Comparison of ENCODE assay signal across 8 cellular contexts in genomic region chr17:21252875-21253645, GRCh38. TPM values are rescaled to one million over a fixed set of nuclear protein-coding genes. Genes with fewer than 3 reads are reported as not detected.
A peak's percentile ranks its signal among the peaks of the same experiment; 100 is the strongest.
DNase-seq lines count a peak whose midpoint lies in the region; ATAC-seq, FAIRE-seq and TF ChIP-seq lines count a peak whose summit lies in the region.

TSS of gene NATD1 (minus strand) at chr17:21253410. CDS start at chr17:21253264, 146 bp downstream.

- no peaks in the 10 kb centered on the region for H3K27me3 Mint-ChIP-seq in central memory CD8-positive, alpha-beta T cell

- peak; percentile 47 for DNase-seq in NCI-H2196 (lab: John Stamatoyannopoulos, UW; ENCODE audit: unreplicated experiment)
- peak; percentile 60 for DNase-seq in activated CD4-positive, CD25-positive, alpha-beta regulatory T cell treated with anti-CD3 and anti-CD28 coated beads, Interleukin-2, amount 50 U/mL, for 16 hours (ENCODE audit: low read depth, low spot score)
- DNase-seq in central memory CD8-positive, alpha-beta T cell (ENCODE audit: low spot score in 2 of 2) = peak; percentile 37 to 61
- peak; percentile 95 for DNase-seq in kidney
- DNase-seq in stimulated activated CD4-positive, alpha-beta T cell treated with anti-CD3 and anti-CD28 coated beads, Interleukin-12 subunit alpha, Interleukin-12 subunit beta, amount 100 ng/mL, for 48 hours (ENCODE audit: low read depth in 2 of 3, low spot score in 1 of 3) = peak; percentile 45 to 64 (median 46)
- DNase-seq in DMS114 treated with DMSO at 0.1 percent for 48 hours (lab: John Stamatoyannopoulos, UW; ENCODE audit: unreplicated experiment) = no peak

- peak within 1 kb of the TSS; percentile 81 for H3K4me3 Mint-ChIP-seq in central memory CD8-positive, alpha-beta T cell

- H3K9me3 ChIP-seq in kidney (ENCODE audit: control insufficient read depth in 1 of 2, low read length in 2 of 2) = no peaks in the 10 kb centered on the region

- H3K36me3 ChIP-seq in kidney (ENCODE audit: control insufficient read depth in 1 of 2, insufficient read depth in 2 of 2, low read length in 2 of 2) = no peaks in the 10 kb centered on the region

- FAIRE-seq in kidney (lab: Jason Lieb, UNC) = no peak

- ATAC-seq in GM18502 (IDR thresholded peaks at IDR 0.05; ENCODE audit: poor library complexity, unreplicated experiment) (peak; percentile 74), HG02852 (IDR thresholded peaks at IDR 0.05; ENCODE audit: unreplicated experiment) (peak; percentile 88)
- ATAC-seq in central memory CD8-positive, alpha-beta T cell (replicated peaks; ENCODE audit: extremely low read depth, poor library complexity, severe bottlenecking) = peak; percentile 90

- no peak for TF ChIP-seq CTCF in kidney (IDR thresholded peaks at IDR 0.05; ENCODE audit: borderline replicate concordance, extremely low read depth, insufficient read depth)

- peaks cover 8% of the 10 kb centered on the region for H3K36me3 Mint-ChIP-seq in central memory CD8-positive, alpha-beta T cell (ENCODE audit: insufficient read depth)

- peak within 1 kb of the TSS; percentile 83 to 88 for H3K4me3 ChIP-seq in kidney (ENCODE audit: low read length in 2 of 2)

- H3K9me3 Mint-ChIP-seq in central memory CD8-positive, alpha-beta T cell = no peaks in the 10 kb centered on the region

- peaks cover 38% of the 10 kb centered on the region for H3K4me1 Mint-ChIP-seq in central memory CD8-positive, alpha-beta T cell

- peak within 1 kb of the TSS; percentile 72 to 77 for H3K9ac ChIP-seq in kidney (ENCODE audit: low read length in 2 of 2)

- intact Hi-C loops in kidney (cut with DNase I) = no loop called here

- no peak within 1 kb of the TSS for H3K27ac ChIP-seq in kidney (ENCODE audit: low read depth in 2 of 2, low read length in 2 of 2)

- peaks cover 6 to 12% of the 10 kb centered on the region in 2 donors for H3K4me1 ChIP-seq in kidney (ENCODE audit: control insufficient read depth in 1 of 2, insufficient read depth in 1 of 2, low read depth in 1 of 2, low read length in 2 of 2)

- peak within 1 kb of the TSS; percentile 85 for H3K27ac Mint-ChIP-seq in central memory CD8-positive, alpha-beta T cell (ENCODE audit: low read depth)

RNA-seq across cellular contexts. Expression of gene NATD1, which starts in this region (rescaled TPM):
- 14.2 TPM for total RNA-seq in kidney
- 5.0 TPM for polyA plus RNA-seq in kidney (ENCODE audit: insufficient read depth, low read depth, low replicate concordance)
